In the genomic region with DNA sequence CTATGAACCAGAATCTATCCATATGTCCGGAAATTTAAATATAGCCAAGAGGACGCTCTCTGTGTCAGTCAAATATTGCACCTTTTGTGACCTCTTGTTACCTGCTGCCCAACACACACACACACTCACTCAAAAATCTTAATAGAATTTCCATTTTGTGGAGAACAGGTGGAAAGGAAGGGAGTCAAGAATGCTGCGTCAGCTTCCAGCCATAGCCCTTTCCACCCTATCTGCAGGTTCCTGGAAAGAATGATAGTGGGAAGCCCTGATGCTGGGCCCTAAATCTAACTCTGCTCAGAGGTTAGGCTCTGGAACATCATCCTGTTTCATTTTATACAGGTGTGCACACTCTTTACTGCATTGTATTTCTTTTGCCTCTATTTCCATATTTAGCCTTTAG, we compare ENCODE assay signal across 10 cellular contexts.
"Had no signal": no experiment of that assay in that cellular context is flagged by ENCODE, and none has a peak within 500 bp of the region (broad histone marks: within the 10 kb centered on the region; RNA-seq: fewer than 3 reads in every experiment).

No MANE protein-coding gene starts in this region.

- H3K27ac Mint-ChIP-seq: H9, HFFc6 had no signal

- H3K9me3 Mint-ChIP-seq: H9, HFFc6 had no signal

- H3K9me3 ChIP-seq: HAP-1 had no signal

- FAIRE-seq: H1, H54 had no signal

- H3K36me3 ChIP-seq: HAP-1 had no signal

- H3K4me1 ChIP-seq: HAP-1 had no signal

- H3K27ac ChIP-seq: GM23248 had no signal

- H3K4me3 Mint-ChIP-seq: H9, HFFc6 had no signal

- H3K4me3 ChIP-seq: GM23248, HAP-1 had no signal

- H2AFZ ChIP-seq: GM23248 had no signal

- H3K9ac ChIP-seq: GM23248 had no signal

- DNase-seq: GM23248, GOT3, H7, H9, HCEC 1CT, HFFc6 had no signal

- ATAC-seq: HCT116 had no signal
